Comparison of ENCODE assay signal across 10 cellular contexts in genomic region chr20:59322813-59323469, GRCh38. TPM values are rescaled to one million over a fixed set of nuclear protein-coding genes. Genes with fewer than 3 reads are reported as not detected.
"Had no signal": no experiment of that assay in that cellular context is flagged by ENCODE, and none has a peak within 500 bp of the region (broad histone marks: within the 10 kb centered on the region; RNA-seq: fewer than 3 reads in every experiment).

No MANE protein-coding gene starts in this region.

- H3K9me3 Mint-ChIP-seq: activated naive CD4-positive, alpha-beta T cell treated with anti-CD3 and anti-CD28 coated beads, Interleukin-2, amount 50 U/mL, for 72 hours had no signal

- H3K4me1 ChIP-seq: breast epithelium, stomach had no signal

- H3K36me3 ChIP-seq: breast epithelium, neutrophil, stomach had no signal

- H3K27me3 ChIP-seq: breast epithelium, neutrophil had no signal

- ATAC-seq: activated naive CD4-positive, alpha-beta T cell treated with anti-CD3 and anti-CD28 coated beads, Interleukin-2, amount 50 U/mL, for 72 hours; left ventricle myocardium superior had no signal

- DNase-seq: activated effector memory CD4-positive, alpha-beta T cell treated with anti-CD3 and anti-CD28 coated beads, Interleukin-2, amount 50 U/mL, for 16 hours; kidney; left ventricle myocardium superior; stomach had no signal

- H3K4me3 ChIP-seq: breast epithelium, skin epidermis, stomach had no signal

- H3K36me3 Mint-ChIP-seq: activated naive CD4-positive, alpha-beta T cell treated with anti-CD3 and anti-CD28 coated beads, Interleukin-2, amount 50 U/mL, for 72 hours had no signal

- H3K27ac ChIP-seq: breast epithelium, neutrophil, stomach had no signal

- H3K9me3 ChIP-seq: breast epithelium, neutrophil, stomach had no signal

- H3K27ac Mint-ChIP-seq: activated naive CD4-positive, alpha-beta T cell treated with anti-CD3 and anti-CD28 coated beads, Interleukin-2, amount 50 U/mL, for 72 hours had no signal

RNA-seq across cellular contexts. Expression of gene EDN3, which starts 22.5 kb away (rescaled TPM):
- total RNA-seq: endothelial cell of umbilical vein, left ventricle myocardium superior, mesenteric fat pad had no signal
- polyA plus RNA-seq: endothelial cell of umbilical vein had no signal
